ENCODE assay signal across 25 cellular contexts in genomic region chr9:105144076-105144475, GRCh38.
DNase-seq lines count a peak whose midpoint lies in the region; ATAC-seq, FAIRE-seq and TF ChIP-seq lines count a peak whose summit lies in the region.
"Had no signal": no experiment of that assay in that cellular context is flagged by ENCODE, and none has a peak within 500 bp of the region (broad histone marks: within the 10 kb centered on the region; RNA-seq: fewer than 3 reads in every experiment).

No MANE protein-coding gene starts in this region.

- H3K4me1 Mint-ChIP-seq in MCF 10A (ENCODE audit: insufficient read depth, unreplicated experiment) (peaks cover 6% of the 10 kb centered on the region), T-helper 17 cell (peaks cover 14% of the 10 kb centered on the region)

- CTCF ChIA-PET in MCF 10A (lab: Yijun Ruan, JAX), result interaction anchor here (0.6 to 11.0 kb wide), 2 partner anchors 12 to 280 kb away, joined by 3 to 59 read pairs; no protein-coding TSS in a partner anchor

- no peaks in the 10 kb centered on the region for H3K36me3 Mint-ChIP-seq in MCF 10A (ENCODE audit: insufficient read depth, unreplicated experiment)
- H3K36me3 Mint-ChIP-seq in T-helper 17 cell (ENCODE audit: low read depth), result no peaks in the 10 kb centered on the region
- H3K36me3 Mint-ChIP-seq: CD8-positive, alpha-beta T cell had no signal

- no peaks in the 10 kb centered on the region for H3K27me3 ChIP-seq in breast epithelium
- H3K27me3 ChIP-seq: SJCRH30 had no signal

- H3K4me3 Mint-ChIP-seq in MCF 10A (ENCODE audit: unreplicated experiment), result no peak overlapping the region
- no peak overlapping the region for H3K4me3 Mint-ChIP-seq in T-helper 17 cell
- H3K4me3 Mint-ChIP-seq: CD8-positive, alpha-beta T cell; GM23338 had no signal

- H3K9me3 ChIP-seq in breast epithelium (no peaks in the 10 kb centered on the region), T-helper 17 cell (ENCODE audit: control insufficient read depth, low read length, poor library complexity, severe bottlenecking) (no peaks in the 10 kb centered on the region)
- H3K9me3 ChIP-seq: SJCRH30 had no signal

- no peaks in the 10 kb centered on the region for H3K4me1 ChIP-seq in breast epithelium
- H3K4me1 ChIP-seq: SJCRH30 had no signal

- H3K27ac Mint-ChIP-seq in MCF 10A (ENCODE audit: low read depth, unreplicated experiment) (no peak overlapping the region), T-helper 17 cell (peak overlapping the region; percentile 37)
- H3K27ac Mint-ChIP-seq: CD8-positive, alpha-beta T cell; GM23338 had no signal

- no peak for FAIRE-seq in urothelium cell line (lab: Jason Lieb, UNC)
- FAIRE-seq: GM12878 had no signal

- no peaks in the 10 kb centered on the region for H3K36me3 ChIP-seq in breast epithelium
- H3K36me3 ChIP-seq: SJCRH30 had no signal

- POLR2A ChIA-PET in MCF 10A (lab: Yijun Ruan, JAX), result interaction anchor here (0.5 to 1.4 kb wide), 3 partner anchors 11 to 79 kb away, joined by 3 to 4 read pairs (median 3); no protein-coding TSS in a partner anchor

- H3K4me3 ChIP-seq in breast epithelium (no peak overlapping the region), fibroblast of pulmonary artery (replicated peaks; ENCODE audit: low read depth, low read length) (no peak overlapping the region)
- H3K4me3 ChIP-seq: GM12878, GM23338, SJCRH30 had no signal

- peak; percentile 67 for DNase-seq in MCF 10A (ENCODE audit: unreplicated experiment)
- no peak for DNase-seq in breast epithelium (ENCODE audit: low spot score in 2 of 2)
- no peak for DNase-seq in T-helper 17 cell
- DNase-seq in fibroblast of pulmonary artery (ENCODE audit: low read depth), result peak; percentile 25
- DNase-seq in urothelium cell line (ENCODE audit: low spot score), result no peak
- DNase-seq in omental fat pad (ENCODE audit: low spot score), result no peak
- DNase-seq in left cardiac atrium, result no peak
- no peak for DNase-seq in DMS 273 (lab: John Stamatoyannopoulos, UW; ENCODE audit: unreplicated experiment)
- DNase-seq: 8988T; Calu3; CD8-positive, alpha-beta T cell; DMS53; EL; NCI-H1105; NCI-H1694; NCI-H2081 treated with DMSO at 0.1 percent for 48 hours; NCI-H524; NCI-H82; PC-3; RPMI8226; SJCRH30 had no signal

- intact Hi-C loops in MCF 10A (cut with micrococcal nuclease) (no loop called here), breast epithelium (cut with DNase I; ENCODE audit: low total_unique reads) (no loop called here), left cardiac atrium (cut with DNase I) (no loop called here)

- H3K27me3 Mint-ChIP-seq in MCF 10A (ENCODE audit: insufficient read depth, unreplicated experiment), result no peaks in the 10 kb centered on the region
- peaks cover 6% of the 10 kb centered on the region for H3K27me3 Mint-ChIP-seq in T-helper 17 cell

- H3K27ac ChIP-seq in breast epithelium, result no peak overlapping the region
- H3K27ac ChIP-seq: KMS-11, SJCRH30 had no signal

- no peaks in the 10 kb centered on the region for H3K9me3 Mint-ChIP-seq in MCF 10A (ENCODE audit: unreplicated experiment)
- H3K9me3 Mint-ChIP-seq: CD8-positive, alpha-beta T cell; GM23338 had no signal

- ATAC-seq in T-helper 17 cell (no peak), omental fat pad (ENCODE audit: low FRiP score) (no peak), left cardiac atrium (no peak)
- ATAC-seq: CD8-positive, alpha-beta T cell; GM12878; GM23338; HCT116; PC-3 had no signal

- BruUV-seq in MCF 10A (replicated peaks; lab: Mats Ljungman, UMichigan), result no TSS peak

- no peak for TF ChIP-seq POLR2A in breast epithelium (IDR thresholded peaks at IDR 0.05)

- TF ChIP-seq CTCF in MCF 10A (IDR thresholded peaks at IDR 0.05; ENCODE audit: unreplicated experiment), result no peak
- TF ChIP-seq CTCF in breast epithelium (IDR thresholded peaks at IDR 0.05), result no peak
- no peak for TF ChIP-seq CTCF in fibroblast of pulmonary artery (IDR thresholded peaks at IDR 0.05; ENCODE audit: low read length, missing control alignments)
- TF ChIP-seq CTCF in omental fat pad (IDR thresholded peaks at IDR 0.05), result no peak

Comparison
In these comparisons a context has a peak if more than half of its experiments do, and no peak if none do; other contexts are left out.
1. DNase-seq: peak in MCF 10A (single experiment) and fibroblast of pulmonary artery (single experiment); none in breast epithelium (0 of 2), T-helper 17 cell (0 of 3), urothelium cell line (single experiment), omental fat pad (single experiment), left cardiac atrium (single experiment) and DMS 273 (single experiment).